18 cellular contexts compared by ENCODE assay signal in the genomic region with DNA sequence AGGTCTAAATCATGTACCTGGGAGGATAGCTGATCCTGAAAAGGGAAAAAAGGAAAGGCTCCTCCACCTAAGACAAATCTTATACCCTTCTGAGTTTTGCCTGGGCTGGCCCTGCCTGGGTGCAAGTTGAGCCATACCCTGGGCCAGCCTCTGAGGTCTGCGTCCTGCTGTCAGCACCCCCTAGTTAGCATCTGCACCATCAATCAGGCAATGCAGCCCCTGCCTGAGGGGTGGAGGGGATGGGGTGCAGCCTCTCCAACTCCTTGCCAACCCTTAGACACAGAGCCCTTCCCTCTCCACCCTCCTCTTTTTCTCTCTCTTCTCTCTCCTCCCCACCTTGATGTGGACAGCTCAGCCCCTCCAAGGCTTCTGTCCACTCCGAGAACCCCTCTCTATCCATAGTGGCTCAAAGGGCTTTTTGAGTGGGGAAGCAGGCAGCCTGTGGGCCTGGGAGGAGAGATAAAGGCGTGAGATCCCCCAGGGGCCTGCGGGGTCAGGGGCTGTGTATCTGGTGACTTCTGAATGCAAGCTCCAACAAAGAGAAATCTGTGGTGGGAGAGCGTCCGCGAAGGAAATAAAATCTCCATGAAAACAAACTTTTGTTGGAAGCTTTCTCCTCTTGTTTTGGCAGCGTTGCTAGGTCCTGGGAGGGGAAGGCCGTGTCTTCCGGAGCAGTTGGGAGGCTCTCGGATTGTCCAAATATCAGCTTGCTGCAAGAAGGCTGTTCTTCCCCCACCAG. TPM values are rescaled to one million over a fixed set of nuclear protein-coding genes. Genes with fewer than 3 reads are reported as not detected.
A peak's percentile ranks its signal among the peaks of the same experiment; 100 is the strongest.
DNase-seq lines count a peak whose midpoint lies in the region; ATAC-seq and TF ChIP-seq lines count a peak whose summit lies in the region.
"Had no signal": no experiment of that assay in that cellular context is flagged by ENCODE, and none has a peak within 500 bp of the region (broad histone marks: within the 10 kb centered on the region; RNA-seq: fewer than 3 reads in every experiment).

No MANE protein-coding gene starts in this region.

- no peak overlapping the region for H3K4me3 ChIP-seq in right atrium auricular region
- H3K4me3 ChIP-seq in neuron (ENCODE audit: low read length) = peak overlapping the region; percentile 4
- no peak overlapping the region for H3K4me3 ChIP-seq in uterus

- no peak overlapping the region for H2AFZ ChIP-seq in neuron (ENCODE audit: low read depth, low read length)

- CTCF ChIA-PET in HEK293T (lab: Yijun Ruan, JAX) = interaction anchor here (0.7 kb wide), 1 partner anchor 64 kb away, joined by 3 read pairs; no protein-coding TSS in a partner anchor

- H3K27me3 ChIP-seq in right atrium auricular region = no peaks in the 10 kb centered on the region
- H3K27me3 ChIP-seq in neuron (ENCODE audit: insufficient read depth, low read length) = no peaks in the 10 kb centered on the region
- no peaks in the 10 kb centered on the region for H3K27me3 ChIP-seq in uterus

- H3K36me3 ChIP-seq in right atrium auricular region (no peaks in the 10 kb centered on the region), neuron (ENCODE audit: insufficient read depth, low read length) (no peaks in the 10 kb centered on the region), uterus (no peaks in the 10 kb centered on the region)

- no peak for TF ChIP-seq POLR2A in uterus (IDR thresholded peaks at IDR 0.05)

- no peaks in the 10 kb centered on the region for H3K9me3 ChIP-seq in right atrium auricular region
- no peaks in the 10 kb centered on the region for H3K9me3 ChIP-seq in neuron (ENCODE audit: low read length)
- H3K9me3 ChIP-seq in uterus = no peaks in the 10 kb centered on the region

- DNase-seq in Right ventricle myocardium inferior (ENCODE audit: missing footprints) (no peak), right atrium auricular region (ENCODE audit: low spot score) (no peak), hepatic stellate cell (ENCODE audit: low spot score) (peak; percentile 25), uterus (peak; percentile 49 to 59), HEK293T (ENCODE audit: extremely low spot score) (no peak)
- no peak for DNase-seq in stimulated activated CD4-positive, alpha-beta T cell treated with anti-CD3 and anti-CD28 coated beads, Interleukin-2, amount 100 ng/mL, for 24 hours
- DNase-seq: activated CD4-positive, alpha-beta T cell treated with anti-CD3 and anti-CD28 coated beads, Interleukin-2, amount 50 U/mL, for 1 hour; activated effector memory CD4-positive, alpha-beta T cell treated with Interleukin-2 at 50 U/mL for 16 hours; COR-L47; HCEC 1CT; naive B cell; NCI-H2029; stimulated activated CD4-positive, alpha-beta T cell treated with anti-CD3 and anti-CD28 coated beads, Interleukin-1b, Interleukin-23, amount 100 ng/mL, for 48 hours; stimulated activated naive CD4-positive, alpha-beta T cell treated with Interleukin-2 at 50 U/mL for 16 hours had no signal

- POLR2A ChIA-PET in HEK293T (lab: Yijun Ruan, JAX) = no interaction called here

- H3K27ac ChIP-seq in right atrium auricular region = peak overlapping the region in 1 of 2 donors; percentile 29
- peak overlapping the region; percentile 68 to 76 for H3K27ac ChIP-seq in uterus
- H3K27ac ChIP-seq: KMS-11 had no signal

- peak; percentile 78 for ATAC-seq in Right ventricle myocardium inferior
- no peak for ATAC-seq in HG03039 (IDR thresholded peaks at IDR 0.05; ENCODE audit: unreplicated experiment)

- H3K4me1 ChIP-seq in right atrium auricular region = peaks cover 0 to 51% of the 10 kb centered on the region in 2 donors
- H3K4me1 ChIP-seq in neuron (ENCODE audit: insufficient read depth, low read length) = peaks cover 58% of the 10 kb centered on the region
- H3K4me1 ChIP-seq in uterus = peaks cover 0 to 8% of the 10 kb centered on the region in 2 donors

- TF ChIP-seq CTCF in right atrium auricular region (IDR thresholded peaks at IDR 0.05) = no peak
- no peak for TF ChIP-seq CTCF in uterus (IDR thresholded peaks at IDR 0.05)

- intact Hi-C loops in Right ventricle myocardium inferior (cut with DNase I) = loop anchor here (5.0 kb wide), 1 partner anchor 42 kb away; no protein-coding TSS in a partner anchor
- intact Hi-C loops in uterus (cut with DNase I; ENCODE audit: low total_unique reads) = no loop called here

TF ChIP-seq in HEK293T, 16 proteins besides CTCF, POLR2A, EP300 and RAD21:
- TF ChIP-seq, protein P1, sequence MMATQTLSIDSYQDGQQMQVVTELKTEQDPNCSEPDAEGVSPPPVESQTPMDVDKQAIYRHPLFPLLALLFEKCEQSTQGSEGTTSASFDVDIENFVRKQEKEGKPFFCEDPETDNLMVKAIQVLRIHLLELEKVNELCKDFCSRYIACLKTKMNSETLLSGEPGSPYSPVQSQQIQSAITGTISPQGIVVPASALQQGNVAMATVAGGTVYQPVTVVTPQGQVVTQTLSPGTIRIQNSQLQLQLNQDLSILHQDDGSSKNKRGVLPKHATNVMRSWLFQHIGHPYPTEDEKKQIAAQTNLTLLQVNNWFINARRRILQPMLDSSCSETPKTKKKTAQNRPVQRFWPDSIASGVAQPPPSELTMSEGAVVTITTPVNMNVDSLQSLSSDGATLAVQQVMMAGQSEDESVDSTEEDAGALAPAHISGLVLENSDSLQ (IDR thresholded peaks at IDR 0.05) = no peak
- TF ChIP-seq L3MBTL2 (conservative IDR thresholded peaks at IDR 0.05) (no peak), ZNF384 (IDR thresholded peaks at IDR 0.05) (no peak), FOXK2 (IDR thresholded peaks at IDR 0.05) (no peak)

RNA-seq across cellular contexts. Expression of gene PKNOX2, which starts 50.1 kb away (rescaled TPM):
- total RNA-seq in Right ventricle myocardium inferior (9.1 TPM), right atrium auricular region (1 to 10 TPM; 5.5 to 6.9 TPM), uterus (10 to 100 TPM in 1 of 4 donors, 1 to 10 TPM in 2, under 1 TPM in 1; 0.29 to 22.7 (median 3.3) TPM)
- total RNA-seq: A172 had no signal

Comparison
In these comparisons a context has a peak if more than half of its experiments do, and no peak if none do; other contexts are left out.
1. DNase-seq: peak in hepatic stellate cell (single experiment) and uterus (2 of 2); none in Right ventricle myocardium inferior (single experiment), right atrium auricular region (single experiment), stimulated activated CD4-positive, alpha-beta T cell treated with anti-CD3 and anti-CD28 coated beads, Interleukin-2, amount 100 ng/mL, for 24 hours (0 of 2) and HEK293T (single experiment).